9 cellular contexts compared by ENCODE assay signal in the genomic region with DNA sequence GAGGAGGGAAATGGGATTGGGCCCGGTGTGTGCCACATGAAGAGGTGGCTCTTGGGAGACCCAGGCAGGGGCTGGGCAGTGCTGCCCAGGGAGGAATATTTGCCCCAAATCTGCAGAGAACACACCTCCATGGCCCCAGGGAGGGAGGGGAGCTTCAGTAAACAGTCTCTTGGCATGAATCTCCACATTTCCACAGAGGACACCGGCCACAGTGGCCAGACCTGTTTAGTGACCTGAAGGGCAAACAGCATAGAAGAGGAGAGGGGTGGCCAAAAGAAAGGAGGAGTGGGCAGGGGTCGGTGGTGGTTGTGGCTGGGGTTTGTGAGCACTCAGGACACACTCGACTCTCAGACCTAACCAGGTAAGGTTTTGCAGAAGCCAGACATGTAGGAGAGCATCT. TPM values are rescaled to one million over a fixed set of nuclear protein-coding genes. Genes with fewer than 3 reads are reported as not detected.
DNase-seq lines count a peak whose midpoint lies in the region; ATAC-seq, FAIRE-seq and TF ChIP-seq lines count a peak whose summit lies in the region.
"Had no signal": no experiment of that assay in that cellular context is flagged by ENCODE, and none has a peak within 500 bp of the region (broad histone marks: within the 10 kb centered on the region; RNA-seq: fewer than 3 reads in every experiment).

No MANE protein-coding gene starts in this region.

- no peak overlapping the region for H3K9ac ChIP-seq in muscle layer of colon (ENCODE audit: low read length)

- H3K9me3 ChIP-seq in muscle layer of colon (ENCODE audit: low read length), result no peaks in the 10 kb centered on the region

- TF ChIP-seq CTCF in brain (conservative IDR thresholded peaks at IDR 0.05), result no peak

- H3K4me1 ChIP-seq in muscle layer of colon (ENCODE audit: insufficient read depth, low read length), result peaks cover 16% of the 10 kb centered on the region

- H3K4me1 Mint-ChIP-seq in stimulated activated naive CD8-positive, alpha-beta T cell treated with anti-CD3 and anti-CD28 coated beads, Interleukin-15, Interleukin-2, amounts not matched to agents 100 ng/mL and 50 ng/mL, for 24 hours (ENCODE audit: low read depth), result peaks cover 37% of the 10 kb centered on the region
- peaks cover 28% of the 10 kb centered on the region for H3K4me1 Mint-ChIP-seq in brain

- DNase-seq in stimulated activated naive CD8-positive, alpha-beta T cell treated with anti-CD3 and anti-CD28 coated beads, Interleukin-15, Interleukin-2, amounts not matched to agents 100 U/mL and 50 U/mL, for 24 hours, result no peak
- no peak for DNase-seq in NCI-H748 treated with DMSO at 0.1 percent for 48 hours (lab: John Stamatoyannopoulos, UW)
- DNase-seq in hepatic stellate cell (ENCODE audit: low spot score), result no peak
- no peak for DNase-seq in GM12892 (ENCODE audit: insufficient read length)
- DNase-seq: NCI-H1694 treated with DMSO at 0.1 percent for 48 hours had no signal

- H3K36me3 Mint-ChIP-seq in stimulated activated naive CD8-positive, alpha-beta T cell treated with anti-CD3 and anti-CD28 coated beads, Interleukin-15, Interleukin-2, amounts not matched to agents 100 ng/mL and 50 ng/mL, for 24 hours (ENCODE audit: low read depth), result no peaks in the 10 kb centered on the region
- H3K36me3 Mint-ChIP-seq in brain, result no peaks in the 10 kb centered on the region

- no peak for FAIRE-seq in GM12892 (lab: Jason Lieb, UNC)

- ATAC-seq in stimulated activated naive CD8-positive, alpha-beta T cell treated with anti-CD3 and anti-CD28 coated beads, Interleukin-15, Interleukin-2, amounts not matched to agents 100 U/mL and 50 U/mL, for 24 hours, result no peak
- no peak for ATAC-seq in GM18511 (IDR thresholded peaks at IDR 0.05; ENCODE audit: unreplicated experiment)

- peaks cover 15% of the 10 kb centered on the region for H3K27me3 Mint-ChIP-seq in stimulated activated naive CD8-positive, alpha-beta T cell treated with anti-CD3 and anti-CD28 coated beads, Interleukin-15, Interleukin-2, amounts not matched to agents 100 ng/mL and 50 ng/mL, for 24 hours
- peaks cover 10% of the 10 kb centered on the region for H3K27me3 Mint-ChIP-seq in brain

- H3K4me3 Mint-ChIP-seq in stimulated activated naive CD8-positive, alpha-beta T cell treated with anti-CD3 and anti-CD28 coated beads, Interleukin-15, Interleukin-2, amounts not matched to agents 100 ng/mL and 50 ng/mL, for 24 hours, result no peak overlapping the region
- H3K4me3 Mint-ChIP-seq in brain, result no peak overlapping the region

- peak overlapping the region in 1 of 2 donors; percentile 16 for H3K4me3 ChIP-seq in muscle layer of colon (ENCODE audit: low read depth in 1 of 2, low read length in 2 of 2)

- TF ChIP-seq POLR2A in GM12892 (IDR thresholded peaks at IDR 0.05; ENCODE audit: low read depth, low read length), result no peak

- peak overlapping the region; percentile 80 for H3K27ac Mint-ChIP-seq in stimulated activated naive CD8-positive, alpha-beta T cell treated with anti-CD3 and anti-CD28 coated beads, Interleukin-15, Interleukin-2, amounts not matched to agents 100 ng/mL and 50 ng/mL, for 24 hours
- peak overlapping the region in 4 of 5 experiments; percentile 60 to 91 (median 79) for H3K27ac Mint-ChIP-seq in brain

- H3K9me3 Mint-ChIP-seq in stimulated activated naive CD8-positive, alpha-beta T cell treated with anti-CD3 and anti-CD28 coated beads, Interleukin-15, Interleukin-2, amounts not matched to agents 100 ng/mL and 50 ng/mL, for 24 hours, result no peaks in the 10 kb centered on the region
- no peaks in the 10 kb centered on the region for H3K9me3 Mint-ChIP-seq in brain

- no peaks in the 10 kb centered on the region for H3K27me3 ChIP-seq in muscle layer of colon (ENCODE audit: control insufficient read depth in 1 of 2, insufficient read depth in 2 of 2, low read length in 2 of 2)

- H3K27ac ChIP-seq in muscle layer of colon (ENCODE audit: low read depth, low read length), result peak overlapping the region; percentile 77

- no peaks in the 10 kb centered on the region for H3K36me3 ChIP-seq in muscle layer of colon (ENCODE audit: insufficient read depth, low read length)

RNA-seq across cellular contexts. Expression of a gene that starts 54.0 kb away (rescaled TPM):
- 5.8 TPM for polyA plus RNA-seq in brain (ENCODE audit: insufficient read depth, low read depth, low replicate concordance)
- polyA plus RNA-seq in GM12892 (2012; ENCODE audit: missing spikeins), result 5.6 TPM
